29 cellular contexts compared by ENCODE assay signal in the genomic region with DNA sequence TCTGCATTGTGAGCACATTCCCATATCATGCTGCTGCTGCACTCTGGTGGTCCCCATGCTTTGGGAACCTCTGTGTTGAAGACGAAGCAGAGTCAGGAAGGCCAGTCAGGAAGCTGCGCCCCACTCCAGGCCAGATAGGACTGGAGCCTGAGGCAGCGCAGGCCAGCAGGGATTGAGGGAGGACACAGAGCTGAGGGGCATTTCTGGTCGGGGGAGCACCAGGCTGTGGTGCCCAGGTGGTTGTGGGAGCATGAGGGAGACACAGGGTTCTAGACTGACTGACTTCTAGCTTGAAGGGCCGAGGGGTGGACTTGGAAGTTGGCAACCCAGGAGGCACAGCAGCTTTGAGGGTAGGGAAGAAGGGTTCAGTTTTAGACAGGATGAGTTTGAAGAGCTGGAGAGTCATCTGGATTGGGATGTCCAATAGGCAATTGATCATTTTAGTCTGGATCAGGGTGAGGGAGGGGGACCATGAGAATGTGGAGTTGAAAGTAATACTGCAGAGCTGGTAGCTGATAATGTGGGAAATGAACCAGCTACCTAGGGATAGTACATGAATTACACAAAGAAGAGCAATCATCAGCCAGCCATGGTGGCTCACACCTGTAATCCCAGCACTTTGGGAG. TPM values are rescaled to one million over a fixed set of nuclear protein-coding genes. Genes with fewer than 3 reads are reported as not detected.
DNase-seq lines count a peak whose midpoint lies in the region; ATAC-seq and TF ChIP-seq lines count a peak whose summit lies in the region.
"Had no signal": no experiment of that assay in that cellular context is flagged by ENCODE, and none has a peak within 500 bp of the region (broad histone marks: within the 10 kb centered on the region; RNA-seq: fewer than 3 reads in every experiment).

No MANE protein-coding gene starts in this region.

- intact Hi-C loops in natural killer cell (cut with micrococcal nuclease) = no loop called here
- intact Hi-C loops in stomach (cut with DNase I; ENCODE audit: low total_unique reads) = no loop called here
- intact Hi-C loops in body of pancreas (cut with DNase I) = no loop called here

- H3K4me3 ChIP-seq in stomach (no peak overlapping the region), body of pancreas (no peak overlapping the region)
- H3K4me3 ChIP-seq: cardiac muscle cell, gastrocnemius medialis had no signal

- H3K27me3 ChIP-seq in stomach = no peaks in the 10 kb centered on the region
- no peaks in the 10 kb centered on the region for H3K27me3 ChIP-seq in body of pancreas
- H3K27me3 ChIP-seq: cardiac muscle cell, gastrocnemius medialis had no signal

- H3K4me1 Mint-ChIP-seq in natural killer cell treated with Interleukin-12 subunit alpha and Interleukin-12 subunit beta and Interleukin-15 and Interleukin-18, amount 100 ng/mL, for 72 hours (ENCODE audit: low read depth in 2 of 2) = peaks cover 30 to 35% of the 10 kb centered on the region in 2 donors
- H3K4me1 Mint-ChIP-seq in natural killer cell (peaks cover 24 to 25% of the 10 kb centered on the region in 2 donors), glutamatergic neuron (ENCODE audit: low read depth, unreplicated experiment) (no peaks in the 10 kb centered on the region)

- TF ChIP-seq CTCF in natural killer cell (IDR thresholded peaks at IDR 0.05) (no peak), glutamatergic neuron (IDR thresholded peaks at IDR 0.05; ENCODE audit: partially characterized antibody, unreplicated experiment) (no peak), stomach (IDR thresholded peaks at IDR 0.05) (no peak), body of pancreas (IDR thresholded peaks at IDR 0.05) (no peak)

- H3K4me3 Mint-ChIP-seq in natural killer cell treated with Interleukin-12 subunit alpha and Interleukin-12 subunit beta and Interleukin-15 and Interleukin-18, amount 100 ng/mL, for 72 hours = no peak overlapping the region
- no peak overlapping the region for H3K4me3 Mint-ChIP-seq in natural killer cell
- H3K4me3 Mint-ChIP-seq in glutamatergic neuron (ENCODE audit: unreplicated experiment) = peak overlapping the region; percentile 38
- H3K4me3 Mint-ChIP-seq: activated T-cell treated with anti-CD3 and anti-CD28 coated beads, Interleukin-2, amount 50 U/mL, for 24 hours; CD8-positive, alpha-beta memory T cell; immature natural killer cell; naive thymus-derived CD4-positive, alpha-beta T cell had no signal

- no peaks in the 10 kb centered on the region for H3K36me3 Mint-ChIP-seq in natural killer cell treated with Interleukin-12 subunit alpha and Interleukin-12 subunit beta and Interleukin-15 and Interleukin-18, amount 100 ng/mL, for 72 hours
- H3K36me3 Mint-ChIP-seq in natural killer cell (no peaks in the 10 kb centered on the region), glutamatergic neuron (ENCODE audit: unreplicated experiment) (no peaks in the 10 kb centered on the region)
- H3K36me3 Mint-ChIP-seq: CD8-positive, alpha-beta memory T cell; immature natural killer cell had no signal

- no peaks in the 10 kb centered on the region for H3K9me3 ChIP-seq in stomach
- H3K9me3 ChIP-seq in body of pancreas = no peaks in the 10 kb centered on the region
- H3K9me3 ChIP-seq: gastrocnemius medialis had no signal

- H3K36me3 ChIP-seq in stomach = no peaks in the 10 kb centered on the region
- no peaks in the 10 kb centered on the region for H3K36me3 ChIP-seq in body of pancreas (replicated peaks in 1 of 2; ENCODE audit: insufficient read depth in 1 of 2, low read depth in 2 of 2)
- H3K36me3 ChIP-seq: cardiac muscle cell, gastrocnemius medialis had no signal

- TF ChIP-seq POLR2A in stomach (IDR thresholded peaks at IDR 0.05) (no peak), body of pancreas (IDR thresholded peaks at IDR 0.05) (no peak)

- peak overlapping the region in 1 of 2 donors; percentile 60 for H3K27ac Mint-ChIP-seq in natural killer cell treated with Interleukin-12 subunit alpha and Interleukin-12 subunit beta and Interleukin-15 and Interleukin-18, amount 100 ng/mL, for 72 hours
- no peak overlapping the region for H3K27ac Mint-ChIP-seq in natural killer cell
- H3K27ac Mint-ChIP-seq in glutamatergic neuron (ENCODE audit: unreplicated experiment) = no peak overlapping the region
- H3K27ac Mint-ChIP-seq: activated T-cell treated with anti-CD3 and anti-CD28 coated beads, Interleukin-2, amount 50 U/mL, for 24 hours had no signal

- ATAC-seq in natural killer cell treated with Interleukin-12 subunit alpha and Interleukin-12 subunit beta and Interleukin-15 and Interleukin-18, amount 100 ng/mL, for 72 hours = peak; percentile 14 to 33
- ATAC-seq in natural killer cell = no peak
- ATAC-seq in body of pancreas = no peak
- ATAC-seq in GM18517 (IDR thresholded peaks at IDR 0.05; ENCODE audit: unreplicated experiment) = no peak
- ATAC-seq: gastrocnemius medialis; left colon; naive thymus-derived CD4-positive, alpha-beta T cell had no signal

- no peaks in the 10 kb centered on the region for H3K27me3 Mint-ChIP-seq in natural killer cell treated with Interleukin-12 subunit alpha and Interleukin-12 subunit beta and Interleukin-15 and Interleukin-18, amount 100 ng/mL, for 72 hours
- peaks cover 0 to 4% of the 10 kb centered on the region in 2 donors for H3K27me3 Mint-ChIP-seq in natural killer cell (ENCODE audit: low read depth in 2 of 2)
- peaks cover 4% of the 10 kb centered on the region for H3K27me3 Mint-ChIP-seq in glutamatergic neuron (ENCODE audit: unreplicated experiment)
- H3K27me3 Mint-ChIP-seq: activated T-cell treated with anti-CD3 and anti-CD28 coated beads, Interleukin-2, amount 50 U/mL, for 24 hours; naive thymus-derived CD4-positive, alpha-beta T cell had no signal

- no peak for DNase-seq in natural killer cell treated with Interleukin-12 subunit alpha and Interleukin-12 subunit beta and Interleukin-15 and Interleukin-18, amount 100 ng/mL, for 72 hours (ENCODE audit: low spot score)
- DNase-seq in natural killer cell (no peak), glutamatergic neuron (no peak), stomach (no peak), body of pancreas (no peak), NCI-H345 treated with DMSO at 0.1 percent for 48 hours (lab: John Stamatoyannopoulos, UW; ENCODE audit: unreplicated experiment) (no peak)
- DNase-seq in activated CD4-positive, alpha-beta T cell treated with anti-CD3 and anti-CD28 coated beads for 4 hours = no peak
- DNase-seq: activated CD4-positive, alpha-beta T cell treated with anti-CD3 and anti-CD28 coated beads for 1 hour; activated CD8-positive, alpha-beta memory T cell treated with anti-CD3 and anti-CD28 coated beads for 24 hours; activated naive CD4-positive, alpha-beta T cell treated with Interleukin-2 at 50 U/mL for 16 hours; activated T-cell treated with anti-CD3 and anti-CD28 coated beads, Interleukin-2, amount 50 U/mL, for 24 hours; CD8-positive, alpha-beta memory T cell; dermis blood vessel endothelial cell; gastrocnemius medialis; hypothalamus; immature natural killer cell; left colon; mesendoderm; naive thymus-derived CD4-positive, alpha-beta T cell; NCI-H1092; NCI-H187 treated with DMSO at 0.1 percent for 48 hours; NCI-H526 treated with DMSO at 0.1 percent for 48 hours; SHP77; stimulated activated CD4-positive, alpha-beta T cell treated with anti-CD3 and anti-CD28 coated beads, Interleukin-2, amount 100 ng/mL, for 48 hours; substantia nigra had no signal

- WGBS in stomach, 5 donors = 80 to 92% (median 85%) methylated on average over 5 of the region's 5 CpGs
- 72 to 82% methylated on average over 5 of the region's 5 CpGs for whole genome bisulfite sequencing in body of pancreas, 2 donors

- H3K4me1 ChIP-seq in stomach = peaks cover 0 to 21% (median 7%) of the 10 kb centered on the region in 4 donors
- H3K4me1 ChIP-seq in body of pancreas = no peaks in the 10 kb centered on the region
- H3K4me1 ChIP-seq: gastrocnemius medialis had no signal

- peak overlapping the region in 4 of 5 donors; percentile 79 to 92 (median 82) for H3K27ac ChIP-seq in stomach
- no peak overlapping the region for H3K27ac ChIP-seq in body of pancreas
- H3K27ac ChIP-seq: cardiac muscle cell, gastrocnemius medialis had no signal

- no peak for TF ChIP-seq EP300 in stomach (IDR thresholded peaks at IDR 0.05)

- peaks cover 5% of the 10 kb centered on the region for H3K9me3 Mint-ChIP-seq in natural killer cell treated with Interleukin-12 subunit alpha and Interleukin-12 subunit beta and Interleukin-15 and Interleukin-18, amount 100 ng/mL, for 72 hours
- H3K9me3 Mint-ChIP-seq in natural killer cell (no peaks in the 10 kb centered on the region), glutamatergic neuron (ENCODE audit: unreplicated experiment) (no peaks in the 10 kb centered on the region)
- H3K9me3 Mint-ChIP-seq: CD8-positive, alpha-beta memory T cell; immature natural killer cell had no signal

RNA-seq across cellular contexts. Expression of a gene that starts 1.4 kb away (rescaled TPM):
- not detected for total RNA-seq in natural killer cell treated with Interleukin-12 subunit alpha and Interleukin-12 subunit beta and Interleukin-15 and Interleukin-18, amount 100 ng/mL, for 72 hours
- total RNA-seq in natural killer cell (not detected), glutamatergic neuron (ENCODE audit: unreplicated experiment) (not detected), stomach (1,000 to 10,000 TPM in 2 of 5 donors, 100 to 1,000 TPM in 3; 444 to 2,977 (median 978) TPM), body of pancreas (1 to 10 TPM in 1 of 2 donors, under 1 TPM in 1; 0.52 to 1.3 TPM)
- 1,000 to 10,000 TPM in 1 of 3 donors, 100 to 1,000 TPM in 2; 143 to 1,485 (median 206) TPM for polyA plus RNA-seq in stomach
- total RNA-seq: CD8-positive, alpha-beta memory T cell; dermis blood vessel endothelial cell; H4; naive thymus-derived CD4-positive, alpha-beta T cell; T-helper 2 cell treated with Interferon-gamma antibody and Interleukin-4, amounts not matched to agents 100 ng/mL and 5 ng/mL, for 36 hours had no signal
- polyA plus RNA-seq: CD8-positive, alpha-beta memory T cell; immature natural killer cell; naive thymus-derived CD4-positive, alpha-beta T cell had no signal

RNA-seq across cellular contexts. Expression of a gene that starts 35.3 kb away (rescaled TPM):
- total RNA-seq in natural killer cell treated with Interleukin-12 subunit alpha and Interleukin-12 subunit beta and Interleukin-15 and Interleukin-18, amount 100 ng/mL, for 72 hours = 10 to 100 TPM; 87.1 to 92.6 TPM
- total RNA-seq in natural killer cell (10 to 100 TPM; 47.6 to 56.8 (median 54.8) TPM), glutamatergic neuron (ENCODE audit: unreplicated experiment) (96.8 TPM), stomach (10 to 100 TPM in 2 of 5 donors, 1 to 10 TPM in 2, not detected in 1; 1.7 to 33.8 (median 14.1) TPM), body of pancreas (10 to 100 TPM; 13.2 to 16.1 TPM)
- 10 to 100 TPM; 68.7 to 91.3 (median 84.9) TPM for polyA plus RNA-seq in stomach

Comparison
In these comparisons a context has a peak if more than half of its experiments do, and no peak if none do; other contexts are left out.
1. ATAC-seq: peak in natural killer cell treated with Interleukin-12 subunit alpha and Interleukin-12 subunit beta and Interleukin-15 and Interleukin-18, amount 100 ng/mL, for 72 hours (2 of 2); none in natural killer cell (0 of 3), body of pancreas (single experiment) and GM18517 (single experiment).
2. H3K27ac ChIP-seq: peak in stomach (4 of 5); none in body of pancreas (0 of 4).
3. RNA of a gene that starts 1.4 kb away (total RNA-seq): 444 to 2,977 TPM in stomach; 0.52 to 1.3 TPM in body of pancreas, not detected in natural killer cell treated with Interleukin-12 subunit alpha and Interleukin-12 subunit beta and Interleukin-15 and Interleukin-18, amount 100 ng/mL, for 72 hours, not detected in natural killer cell and not detected in glutamatergic neuron (single experiment); every median in the first group is over 100 times any median in the second.